ENCODE assay signal across 9 cellular contexts in genomic region chr7:3302681-3303320, GRCh38. TPM values are rescaled to one million over a fixed set of nuclear protein-coding genes. Genes with fewer than 3 reads are reported as not detected.
DNase-seq lines count a peak whose midpoint lies in the region; ATAC-seq and TF ChIP-seq lines count a peak whose summit lies in the region.
"Had no signal": no experiment of that assay in that cellular context is flagged by ENCODE, and none has a peak within 500 bp of the region (broad histone marks: within the 10 kb centered on the region; RNA-seq: fewer than 3 reads in every experiment).

No MANE protein-coding gene starts in this region.

- no peaks in the 10 kb centered on the region for H3K9me3 ChIP-seq in Peyer's patch

- no peaks in the 10 kb centered on the region for H3K36me3 ChIP-seq in Peyer's patch
- H3K36me3 ChIP-seq in rectal smooth muscle tissue (ENCODE audit: control insufficient read depth, insufficient read depth, low read length): no peaks in the 10 kb centered on the region

- TF ChIP-seq CTCF in Peyer's patch (IDR thresholded peaks at IDR 0.05) (no peak), fibroblast of villous mesenchyme (IDR thresholded peaks at IDR 0.05; ENCODE audit: insufficient read depth, low read depth, low read length) (no peak), foreskin keratinocyte (conservative IDR thresholded peaks at IDR 0.05) (no peak)

- H3K27ac ChIP-seq in Peyer's patch (peak overlapping the region in 1 of 4 donors; percentile 40), rectal smooth muscle tissue (ENCODE audit: low read depth, low read length) (peak overlapping the region; percentile 64), foreskin keratinocyte (no peak overlapping the region)

- peak overlapping the region in 3 of 4 donors; percentile 50 to 55 (median 54) for H3K4me3 ChIP-seq in Peyer's patch
- peak overlapping the region; percentile 52 for H3K4me3 ChIP-seq in fibroblast of villous mesenchyme (ENCODE audit: low read depth, low read length)
- peak overlapping the region; percentile 12 for H3K4me3 ChIP-seq in rectal smooth muscle tissue (ENCODE audit: low read length)

- no peak for ATAC-seq in foreskin keratinocyte

- in situ Hi-C loops in G401 (cut with HindIII; ENCODE audit: low sequenced_read_pairs): no loop called here

- DNase-seq in G401 (ENCODE audit: low spot score) (peak; percentile 15), Peyer's patch (no peak), fibroblast of villous mesenchyme (ENCODE audit: low read depth) (peak; percentile 31), NCI-H1417 treated with DMSO at 0.1 percent for 48 hours (lab: John Stamatoyannopoulos, UW) (no peak), NCI-H226 (no peak), RKO (ENCODE audit: low spot score) (no peak), foreskin keratinocyte (no peak)
- DNase-seq: activated naive CD4-positive, alpha-beta T cell had no signal

- H3K9ac ChIP-seq in rectal smooth muscle tissue (ENCODE audit: low read length): no peak overlapping the region

- TF ChIP-seq POLR2A in Peyer's patch (IDR thresholded peaks at IDR 0.05): no peak

- H3K4me1 ChIP-seq in Peyer's patch (peaks cover 0 to 10% (median 6%) of the 10 kb centered on the region in 4 donors), rectal smooth muscle tissue (ENCODE audit: control insufficient read depth, insufficient read depth, low read length) (peaks cover 6% of the 10 kb centered on the region), foreskin keratinocyte (no peaks in the 10 kb centered on the region)

- H3K27me3 ChIP-seq in Peyer's patch: peaks cover 0 to 3% of the 10 kb centered on the region in 2 donors
- H3K27me3 ChIP-seq in rectal smooth muscle tissue (ENCODE audit: control insufficient read depth, insufficient read depth, low read length): no peaks in the 10 kb centered on the region
- peaks cover 58% of the 10 kb centered on the region for H3K27me3 ChIP-seq in foreskin keratinocyte

RNA-seq across cellular contexts. Expression of gene SDK1, which starts 1.7 kb away (rescaled TPM):
- not detected in 2 replicates for total RNA-seq in G401 (2014; rRNA removed; shearing (Covaris generic))
- total RNA-seq in Peyer's patch (10 to 100 TPM in 3 of 4 donors, 1 to 10 TPM in 1; 3.7 to 80.9 (median 13.1) TPM), fibroblast of villous mesenchyme (0.43 and 0.64 TPM in 2 replicates), foreskin keratinocyte (0.58 and 0.63 TPM in 2 replicates)
- polyA plus RNA-seq in foreskin keratinocyte: 0.24 and 0.35 TPM in 2 replicates

Comparison
In these comparisons a context has a peak if more than half of its experiments do, and no peak if none do; other contexts are left out.
1. DNase-seq: peak in G401 (single experiment) and fibroblast of villous mesenchyme (single experiment); none in Peyer's patch (0 of 3), NCI-H1417 treated with DMSO at 0.1 percent for 48 hours (single experiment), NCI-H226 (single experiment), RKO (single experiment) and foreskin keratinocyte (0 of 2).
2. Peak in every context shown above with its lines, with median percentiles within 50 percentile points of each other: H3K4me3 ChIP-seq.